ENCODE assay signal across 8 cellular contexts in the genomic region with DNA sequence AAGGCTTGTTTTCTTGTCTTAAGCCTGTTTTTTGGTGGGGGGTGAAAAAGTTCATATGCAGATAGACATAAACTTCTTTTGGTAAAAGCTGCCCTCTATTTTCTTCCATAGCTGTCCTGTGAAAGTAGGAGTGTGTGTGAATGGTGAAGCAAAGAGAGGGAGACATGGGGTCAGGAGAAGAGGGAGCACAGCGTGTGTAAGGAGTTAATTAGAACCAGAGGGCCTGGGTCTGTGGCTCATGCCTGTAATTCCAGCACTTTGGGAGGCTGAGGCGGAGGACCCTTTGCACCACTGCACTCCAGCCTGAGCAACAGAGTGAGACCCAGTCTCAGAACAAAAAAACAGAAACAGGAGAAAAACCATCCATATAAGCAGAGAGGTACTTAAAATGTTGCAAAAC. TPM values are rescaled to one million over a fixed set of nuclear protein-coding genes. Genes with fewer than 3 reads are reported as not detected.
DNase-seq lines count a peak whose midpoint lies in the region; ATAC-seq, FAIRE-seq and TF ChIP-seq lines count a peak whose summit lies in the region.

No MANE protein-coding gene starts in this region.

- H3K36me3 ChIP-seq in neural cell (ENCODE audit: insufficient read depth, low read length) = no peaks in the 10 kb centered on the region

- H3K27ac ChIP-seq in C4-2B (peak overlapping the region; percentile 84), dorsolateral prefrontal cortex (peak overlapping the region in 50 of 59 donors; percentile 68 to 99 (median 97)), neural cell (ENCODE audit: low read length) (no peak overlapping the region)

- TF ChIP-seq EP300 in neural cell (conservative IDR thresholded peaks at IDR 0.05; ENCODE audit: poor library complexity, severe bottlenecking) = no peak

- no peak for TF ChIP-seq POLR2A in NB4 (IDR thresholded peaks at IDR 0.05; ENCODE audit: extremely low read depth, insufficient read length)

- H3K79me2 ChIP-seq in neural cell (replicated peaks; ENCODE audit: insufficient read depth, low read length) = peaks cover 10% of the 10 kb centered on the region

- H2AFZ ChIP-seq in neural cell (ENCODE audit: low read depth, low read length) = no peak overlapping the region

- H3K9me3 ChIP-seq in neural cell (ENCODE audit: low read length) = no peaks in the 10 kb centered on the region

- no peak for ATAC-seq in GM18907 (IDR thresholded peaks at IDR 0.05; ENCODE audit: unreplicated experiment)
- ATAC-seq in GM21825 (IDR thresholded peaks at IDR 0.05; ENCODE audit: unreplicated experiment) = no peak
- no peak for ATAC-seq in HG02588 (IDR thresholded peaks at IDR 0.05; ENCODE audit: unreplicated experiment)

- H3F3A ChIP-seq in neural cell (ENCODE audit: insufficient read depth, low read length, poor library complexity, severe bottlenecking) = no peaks in the 10 kb centered on the region

- peak overlapping the region; percentile 65 for H3K9ac ChIP-seq in neural cell (ENCODE audit: low read length)

- H3K9me2 ChIP-seq in neural cell (ENCODE audit: insufficient read depth, low read length) = no peaks in the 10 kb centered on the region

- no peaks in the 10 kb centered on the region for H4K20me1 ChIP-seq in neural cell (ENCODE audit: insufficient read depth)

- TF ChIP-seq RAD21 in neural cell (conservative IDR thresholded peaks at IDR 0.05) = no peak

- DNase-seq in NB4 (ENCODE audit: low read depth) (no peak), dorsolateral prefrontal cortex (no peak), urothelium cell line (ENCODE audit: low spot score) (no peak)

- intact Hi-C loops in dorsolateral prefrontal cortex (cut with DNase I) = no loop called here

- no peak for TF ChIP-seq CTCF in C4-2B (conservative IDR thresholded peaks at IDR 0.05)
- TF ChIP-seq CTCF in NB4 (IDR thresholded peaks at IDR 0.05; ENCODE audit: low read depth, low read length) = no peak
- no peak for TF ChIP-seq CTCF in dorsolateral prefrontal cortex (IDR thresholded peaks at IDR 0.05 in 54 of 56, conservative IDR thresholded peaks at IDR 0.05 in 2 of 56; ENCODE audit: low read depth in 1 of 56, partially characterized antibody in 56 of 56)
- no peak for TF ChIP-seq CTCF in neural cell (IDR thresholded peaks at IDR 0.05; ENCODE audit: poor library complexity, severe bottlenecking)

- H3K4me2 ChIP-seq in neural cell (ENCODE audit: low read length) = peak overlapping the region; percentile 87

- no peak for FAIRE-seq in urothelium cell line (lab: Jason Lieb, UNC)

- H3K4me3 ChIP-seq in NB4 (ENCODE audit: low read depth, low read length) (peak overlapping the region; percentile 97), dorsolateral prefrontal cortex (peak overlapping the region; percentile 49 to 98 (median 75)), neural cell (ENCODE audit: low read length) (peak overlapping the region; percentile 71)

- H3K27me3 ChIP-seq in dorsolateral prefrontal cortex = no peaks in the 10 kb centered on the region
- H3K27me3 ChIP-seq in neural cell (ENCODE audit: insufficient read depth, low read depth, low read length) = no peaks in the 10 kb centered on the region

TF ChIP-seq in neural cell, 6 proteins besides CTCF, POLR2A, EP300 and RAD21:
- TF ChIP-seq SMC3 (conservative IDR thresholded peaks at IDR 0.05; ENCODE audit: poor library complexity) (no peak), TAF1 (IDR thresholded peaks at IDR 0.05; ENCODE audit: low read depth) (no peak), POLR2AphosphoS5 (IDR thresholded peaks at IDR 0.05) (no peak), EZH2 (IDR thresholded peaks at IDR 0.05; ENCODE audit: borderline replicate concordance, insufficient read depth, low read length, poor library complexity, severe bottlenecking) (no peak), MXI1 (conservative IDR thresholded peaks at IDR 0.05; ENCODE audit: poor library complexity, severe bottlenecking) (no peak)
- TF ChIP-seq, protein P1, sequence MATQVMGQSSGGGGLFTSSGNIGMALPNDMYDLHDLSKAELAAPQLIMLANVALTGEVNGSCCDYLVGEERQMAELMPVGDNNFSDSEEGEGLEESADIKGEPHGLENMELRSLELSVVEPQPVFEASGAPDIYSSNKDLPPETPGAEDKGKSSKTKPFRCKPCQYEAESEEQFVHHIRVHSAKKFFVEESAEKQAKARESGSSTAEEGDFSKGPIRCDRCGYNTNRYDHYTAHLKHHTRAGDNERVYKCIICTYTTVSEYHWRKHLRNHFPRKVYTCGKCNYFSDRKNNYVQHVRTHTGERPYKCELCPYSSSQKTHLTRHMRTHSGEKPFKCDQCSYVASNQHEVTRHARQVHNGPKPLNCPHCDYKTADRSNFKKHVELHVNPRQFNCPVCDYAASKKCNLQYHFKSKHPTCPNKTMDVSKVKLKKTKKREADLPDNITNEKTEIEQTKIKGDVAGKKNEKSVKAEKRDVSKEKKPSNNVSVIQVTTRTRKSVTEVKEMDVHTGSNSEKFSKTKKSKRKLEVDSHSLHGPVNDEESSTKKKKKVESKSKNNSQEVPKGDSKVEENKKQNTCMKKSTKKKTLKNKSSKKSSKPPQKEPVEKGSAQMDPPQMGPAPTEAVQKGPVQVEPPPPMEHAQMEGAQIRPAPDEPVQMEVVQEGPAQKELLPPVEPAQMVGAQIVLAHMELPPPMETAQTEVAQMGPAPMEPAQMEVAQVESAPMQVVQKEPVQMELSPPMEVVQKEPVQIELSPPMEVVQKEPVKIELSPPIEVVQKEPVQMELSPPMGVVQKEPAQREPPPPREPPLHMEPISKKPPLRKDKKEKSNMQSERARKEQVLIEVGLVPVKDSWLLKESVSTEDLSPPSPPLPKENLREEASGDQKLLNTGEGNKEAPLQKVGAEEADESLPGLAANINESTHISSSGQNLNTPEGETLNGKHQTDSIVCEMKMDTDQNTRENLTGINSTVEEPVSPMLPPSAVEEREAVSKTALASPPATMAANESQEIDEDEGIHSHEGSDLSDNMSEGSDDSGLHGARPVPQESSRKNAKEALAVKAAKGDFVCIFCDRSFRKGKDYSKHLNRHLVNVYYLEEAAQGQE (IDR thresholded peaks at IDR 0.05; ENCODE audit: borderline replicate concordance) = no peak

RNA-seq across cellular contexts. Expression of gene CCNL1, which starts 16.2 kb away (rescaled TPM):
- 100 to 1,000 TPM in 38 of 120 experiments, 10 to 100 TPM in 82; 53.0 to 156 (median 94.4) TPM for total RNA-seq in dorsolateral prefrontal cortex
- polyA plus RNA-seq in neural cell = 186 and 199 TPM in 2 replicates
- 224 and 233 TPM in 2 replicates for polyA minus RNA-seq in neural cell
